1 cellular context compared by ENCODE assay signal in genomic region chr1:166947398-166948043, GRCh38.
TF ChIP-seq lines count a peak whose summit lies in the region.

No MANE protein-coding gene starts in this region.

TF ChIP-seq in HEK293, 187 proteins besides CTCF, POLR2A, EP300 and RAD21 (continued from another document):
- TF ChIP-seq ZNF449 (tag by site-specific recombination; IDR thresholded peaks at IDR 0.05) (no peak), WT1 (tag by site-specific recombination; IDR thresholded peaks at IDR 0.05) (no peak), ZNF747 (tag by site-specific recombination; IDR thresholded peaks at IDR 0.05) (no peak), ZFHX2 (tag by site-specific recombination; conservative IDR thresholded peaks at IDR 0.05) (peak; percentile 91), ZNF311 (tag by site-specific recombination; IDR thresholded peaks at IDR 0.05; ENCODE audit: borderline replicate concordance) (no peak), ZNF561 (tag by site-specific recombination; IDR thresholded peaks at IDR 0.05; ENCODE audit: borderline replicate concordance) (no peak), ZNF692 (tag by site-specific recombination; IDR thresholded peaks at IDR 0.05) (0 out of 2 replicates have a peak, but pooled peaks have one; percentile 19), ZSCAN23 (tag by site-specific recombination; IDR thresholded peaks at IDR 0.05) (no peak), ZNF112 (tag by site-specific recombination; IDR thresholded peaks at IDR 0.05) (no peak), REPIN1 (tag by site-specific recombination; IDR thresholded peaks at IDR 0.05; ENCODE audit: low read depth) (no peak), ELK4 (IDR thresholded peaks at IDR 0.05; ENCODE audit: borderline replicate concordance, low read depth, low read length) (no peak), ZNF114 (tag by site-specific recombination; IDR thresholded peaks at IDR 0.05) (no peak), ZBTB49 (tag by site-specific recombination; IDR thresholded peaks at IDR 0.05; ENCODE audit: low read depth) (no peak), ZNF791 (tag by site-specific recombination; IDR thresholded peaks at IDR 0.05) (no peak), ZNF623 (tag by site-specific recombination; IDR thresholded peaks at IDR 0.05) (no peak), PRDM4 (tag by site-specific recombination; IDR thresholded peaks at IDR 0.05) (no peak), SCRT1 (tag by site-specific recombination; IDR thresholded peaks at IDR 0.05; ENCODE audit: borderline replicate concordance) (no peak), ZNF26 (tag by site-specific recombination; IDR thresholded peaks at IDR 0.05) (no peak), ZNF398 (tag by site-specific recombination; IDR thresholded peaks at IDR 0.05) (peak; percentile 31; the same call in 1 of the 2 replicates), ZNF639 (tag by site-specific recombination; IDR thresholded peaks at IDR 0.05) (no peak), ZNF416 (tag by site-specific recombination; IDR thresholded peaks at IDR 0.05) (no peak), IKZF3 (tag by site-specific recombination; IDR thresholded peaks at IDR 0.05) (no peak), ZNF23 (tag by site-specific recombination; IDR thresholded peaks at IDR 0.05; ENCODE audit: borderline replicate concordance) (no peak), SP7 (tag by site-specific recombination; IDR thresholded peaks at IDR 0.05) (no peak), ZNF394 (tag by site-specific recombination; IDR thresholded peaks at IDR 0.05; ENCODE audit: borderline replicate concordance) (peak; percentile 43; the same call in 1 of the 2 replicates), OSR2 (tag by site-specific recombination; IDR thresholded peaks at IDR 0.05) (no peak), ZSCAN5A (tag by site-specific recombination; IDR thresholded peaks at IDR 0.05) (no peak), ZNF600 (tag by site-specific recombination; IDR thresholded peaks at IDR 0.05) (0 out of 2 replicates have a peak, but pooled peaks have one; percentile 22), ZNF350 (tag by site-specific recombination; IDR thresholded peaks at IDR 0.05) (no peak), ZNF157 (tag by site-specific recombination; IDR thresholded peaks at IDR 0.05) (no peak), ZNF391 (tag by site-specific recombination; IDR thresholded peaks at IDR 0.05; ENCODE audit: borderline replicate concordance, low read depth) (no peak), ZNF433 (tag by site-specific recombination; IDR thresholded peaks at IDR 0.05; ENCODE audit: low read depth) (no peak), EGR2 (tag by site-specific recombination; IDR thresholded peaks at IDR 0.05; ENCODE audit: low read depth) (peak; percentile 88), KLF17 (tag by site-specific recombination; IDR thresholded peaks at IDR 0.05) (no peak), ZNF501 (tag by site-specific recombination; IDR thresholded peaks at IDR 0.05) (no peak), ZNF555 (tag by site-specific recombination; conservative IDR thresholded peaks at IDR 0.05) (no peak), ZNF37A (tag by site-specific recombination; IDR thresholded peaks at IDR 0.05) (no peak), ZNF223 (tag by site-specific recombination; IDR thresholded peaks at IDR 0.05) (no peak), ZNF335 (tag by site-specific recombination; conservative IDR thresholded peaks at IDR 0.05) (peak; percentile 43), PBX3 (CRISPR knock-in tag; IDR thresholded peaks at IDR 0.05) (no peak), SCRT2 (tag by site-specific recombination; IDR thresholded peaks at IDR 0.05) (peak; percentile 89)
TF ChIP-seq in HEK293: peak in this region for 12.
